8 cellular contexts compared by ENCODE assay signal in the genomic region with DNA sequence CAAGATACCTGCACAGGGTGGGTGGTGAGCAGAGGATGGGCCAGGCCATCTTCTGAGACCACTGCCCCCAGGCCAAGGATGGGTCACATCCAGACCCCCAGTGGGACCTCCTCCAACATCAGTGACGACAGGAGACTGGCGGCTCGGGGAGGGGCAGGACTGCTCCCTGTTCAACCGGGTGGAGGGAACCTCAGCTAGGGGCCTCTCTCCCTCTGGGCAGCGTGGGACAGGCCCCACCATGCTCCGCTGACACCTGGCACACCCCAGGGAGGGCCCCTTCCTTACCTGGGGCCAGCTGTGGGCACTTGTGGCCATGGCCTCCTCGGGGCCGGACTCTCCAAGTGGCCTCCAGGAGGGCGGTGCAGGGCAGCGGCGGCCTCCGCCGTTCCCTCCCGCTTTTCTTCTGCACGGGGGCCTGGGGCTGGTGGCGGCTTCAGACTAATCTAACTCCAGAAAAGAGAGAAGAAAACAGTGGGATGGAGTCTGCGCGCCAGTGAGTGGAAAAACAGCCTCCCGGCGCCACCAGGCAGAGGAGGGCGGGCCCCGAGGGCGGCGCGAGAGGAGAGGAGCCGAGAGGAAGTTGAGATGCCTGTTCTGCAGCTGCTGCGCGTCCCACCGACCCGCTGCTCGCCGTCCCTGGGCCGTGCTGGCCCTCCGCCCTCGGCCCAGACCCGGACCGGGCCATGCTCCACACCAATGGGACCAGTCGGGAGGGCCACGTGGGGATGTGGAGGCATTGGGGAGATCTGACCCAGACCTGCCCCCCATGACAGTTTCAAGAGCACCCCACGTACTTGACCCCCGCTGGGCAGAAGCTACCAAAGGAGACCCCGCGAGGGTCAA. TPM values are rescaled to one million over a fixed set of nuclear protein-coding genes. Genes with fewer than 3 reads are reported as not detected.
DNase-seq lines count a peak whose midpoint lies in the region; ATAC-seq and TF ChIP-seq lines count a peak whose summit lies in the region.

Gene CALHM2 (minus strand): TSS at position 500 of the 843 bp plus-strand sequence. CDS start 2,429 bp downstream, outside the sequence.

- no peak for TF ChIP-seq POLR2A in prostate gland (IDR thresholded peaks at IDR 0.05)

- no peaks in the 10 kb centered on the region for H3K27me3 Mint-ChIP-seq in activated naive CD8-positive, alpha-beta T cell treated with anti-CD3 and anti-CD28 coated beads for 36 hours

- TF ChIP-seq EP300 in SK-N-SH (IDR thresholded peaks at IDR 0.05; ENCODE audit: borderline replicate concordance in 1 of 2, low read depth in 1 of 2, low read length in 1 of 2) = no peak

- H3K4me3 ChIP-seq in AG09309 (ENCODE audit: control insufficient read depth, low read depth, low read length) (peak within 1 kb of the TSS; percentile 96), SK-N-SH (ENCODE audit: low read depth in 2 of 2, low read length in 1 of 2) (peak within 1 kb of the TSS in 1 of 2 experiments; percentile 10; a peak in 1 of 4 replicates), prostate gland (peak within 1 kb of the TSS; percentile 46 to 53)

- no peaks in the 10 kb centered on the region for H3K9me3 Mint-ChIP-seq in activated naive CD8-positive, alpha-beta T cell treated with anti-CD3 and anti-CD28 coated beads for 36 hours

- H3K36me3 ChIP-seq in SK-N-SH (replicated peaks in 1 of 2; ENCODE audit: control insufficient read depth in 1 of 2, insufficient read depth in 2 of 2, low read length in 1 of 2) (peaks cover 6 to 9% of the 10 kb centered on the region in 2 experiments), prostate gland (peaks cover 0 to 4% of the 10 kb centered on the region in 2 donors)

- no peak for TF ChIP-seq CTCF in AG09309 (IDR thresholded peaks at IDR 0.05; ENCODE audit: control insufficient read depth, insufficient read depth, low read depth, low read length, missing control alignments)
- TF ChIP-seq CTCF in SK-N-SH (IDR thresholded peaks at IDR 0.05) = no peak
- no peak for TF ChIP-seq CTCF in prostate gland (IDR thresholded peaks at IDR 0.05)

- H3K4me2 ChIP-seq in SK-N-SH = no peak within 1 kb of the TSS

- peaks cover 2% of the 10 kb centered on the region for H3K36me3 Mint-ChIP-seq in activated naive CD8-positive, alpha-beta T cell treated with anti-CD3 and anti-CD28 coated beads for 36 hours

- H3K79me2 ChIP-seq in SK-N-SH (ENCODE audit: insufficient read depth) = no peaks in the 10 kb centered on the region

- DNase-seq in AG09309 (ENCODE audit: low read depth) (no peak), SK-N-SH (peak; percentile 82), Right ventricle myocardium superior (peak; percentile 86), prostate gland (ENCODE audit: low spot score) (peak; percentile 34), ureter (ENCODE audit: low spot score) (peak; percentile 81)
- peak; percentile 74 for DNase-seq in activated naive CD8-positive, alpha-beta T cell treated with anti-CD3 and anti-CD28 coated beads for 36 hours

- CTCF ChIA-PET in SK-N-SH (lab: Yijun Ruan, JAX) = interaction anchor here (0.7 to 2.4 kb wide), 7 partner anchors 10 to 112 kb away, joined by 3 to 19 read pairs (median 5); partner anchors contain the start of gene CALHM3

- no peaks in the 10 kb centered on the region for H3K27me3 ChIP-seq in SK-N-SH (ENCODE audit: insufficient read depth)
- H3K27me3 ChIP-seq in prostate gland (replicated peaks; ENCODE audit: insufficient read depth) = no peaks in the 10 kb centered on the region

- no peak within 1 kb of the TSS for H2AFZ ChIP-seq in SK-N-SH (ENCODE audit: low read depth)

- no peak for TF ChIP-seq RAD21 in SK-N-SH (IDR thresholded peaks at IDR 0.05; ENCODE audit: low read length)

- POLR2A ChIA-PET in SK-N-SH (lab: Yijun Ruan, JAX) = no interaction called here

- H3K4me1 Mint-ChIP-seq in activated naive CD8-positive, alpha-beta T cell treated with anti-CD3 and anti-CD28 coated beads for 36 hours = peaks cover 23% of the 10 kb centered on the region

- no peaks in the 10 kb centered on the region for H3F3A ChIP-seq in SK-N-SH (replicated peaks; ENCODE audit: insufficient read depth)

- H4K20me1 ChIP-seq in SK-N-SH (ENCODE audit: insufficient read depth) = no peaks in the 10 kb centered on the region

- 86% methylated on average over 19 of the region's 43 CpGs for WGBS in SK-N-SH (ENCODE audit: low lambda C conversion rate)
- WGBS in prostate gland = 2% methylated on average over 43 of the region's 43 CpGs

- H3K9me3 ChIP-seq in SK-N-SH (no peaks in the 10 kb centered on the region), prostate gland (no peaks in the 10 kb centered on the region)

- peaks cover 0 to 18% of the 10 kb centered on the region in 2 experiments; a peak in 1 of 4 replicates for H3K4me1 ChIP-seq in SK-N-SH (ENCODE audit: control insufficient read depth in 1 of 2, insufficient read depth in 2 of 2, low read depth in 1 of 2, low read length in 1 of 2)
- no peaks in the 10 kb centered on the region for H3K4me1 ChIP-seq in prostate gland (replicated peaks)

- no peak within 1 kb of the TSS for H3K9ac ChIP-seq in SK-N-SH

- H3K4me3 Mint-ChIP-seq in activated naive CD8-positive, alpha-beta T cell treated with anti-CD3 and anti-CD28 coated beads for 36 hours = peak within 1 kb of the TSS; percentile 80

- H3K27ac ChIP-seq in SK-N-SH (ENCODE audit: low read depth in 2 of 2, low read length in 1 of 2) = peak within 1 kb of the TSS in 1 of 2 experiments; percentile 48; a peak in 1 of 4 replicates
- H3K27ac ChIP-seq in prostate gland = peak within 1 kb of the TSS; percentile 69 to 83

- no peak within 1 kb of the TSS for H3K27ac Mint-ChIP-seq in activated naive CD8-positive, alpha-beta T cell treated with anti-CD3 and anti-CD28 coated beads for 36 hours

- ATAC-seq in GM19023 (IDR thresholded peaks at IDR 0.05; ENCODE audit: unreplicated experiment) = peak; percentile 63
- peak; percentile 76 for ATAC-seq in HG03354 (IDR thresholded peaks at IDR 0.05; ENCODE audit: poor library complexity, severe bottlenecking, unreplicated experiment)
- ATAC-seq in Right ventricle myocardium superior (ENCODE audit: poor library complexity) = peak; percentile 79

- H3K9me2 ChIP-seq in SK-N-SH = no peaks in the 10 kb centered on the region

- intact Hi-C loops in Right ventricle myocardium superior (cut with DNase I) (no loop called here), prostate gland (cut with DNase I) (no loop called here)

TF ChIP-seq in SK-N-SH, 30 proteins besides CTCF, POLR2A, EP300 and RAD21 (continues in another document):
- TF ChIP-seq RFX5 (IDR thresholded peaks at IDR 0.05; ENCODE audit: low read length) = no peak
- TF ChIP-seq SIN3A (IDR thresholded peaks at IDR 0.05; ENCODE audit: borderline replicate concordance, low read depth, low read length) = no peak
- no peak for TF ChIP-seq JUND (IDR thresholded peaks at IDR 0.05)
- no peak for TF ChIP-seq IRF3 (IDR thresholded peaks at IDR 0.05; ENCODE audit: low read depth, low read length)
- TF ChIP-seq RCOR1 (IDR thresholded peaks at IDR 0.05; ENCODE audit: low read length) = no peak
- TF ChIP-seq, protein P1, sequence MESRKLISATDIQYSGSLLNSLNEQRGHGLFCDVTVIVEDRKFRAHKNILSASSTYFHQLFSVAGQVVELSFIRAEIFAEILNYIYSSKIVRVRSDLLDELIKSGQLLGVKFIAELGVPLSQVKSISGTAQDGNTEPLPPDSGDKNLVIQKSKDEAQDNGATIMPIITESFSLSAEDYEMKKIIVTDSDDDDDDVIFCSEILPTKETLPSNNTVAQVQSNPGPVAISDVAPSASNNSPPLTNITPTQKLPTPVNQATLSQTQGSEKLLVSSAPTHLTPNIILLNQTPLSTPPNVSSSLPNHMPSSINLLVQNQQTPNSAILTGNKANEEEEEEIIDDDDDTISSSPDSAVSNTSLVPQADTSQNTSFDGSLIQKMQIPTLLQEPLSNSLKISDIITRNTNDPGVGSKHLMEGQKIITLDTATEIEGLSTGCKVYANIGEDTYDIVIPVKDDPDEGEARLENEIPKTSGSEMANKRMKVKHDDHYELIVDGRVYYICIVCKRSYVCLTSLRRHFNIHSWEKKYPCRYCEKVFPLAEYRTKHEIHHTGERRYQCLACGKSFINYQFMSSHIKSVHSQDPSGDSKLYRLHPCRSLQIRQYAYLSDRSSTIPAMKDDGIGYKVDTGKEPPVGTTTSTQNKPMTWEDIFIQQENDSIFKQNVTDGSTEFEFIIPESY (IDR thresholded peaks at IDR 0.05; ENCODE audit: borderline replicate concordance, low read depth) = no peak
- TF ChIP-seq FOXJ3 (CRISPR knock-in tag; IDR thresholded peaks at IDR 0.05) = no peak
- TF ChIP-seq MEF2A (IDR thresholded peaks at IDR 0.05; ENCODE audit: borderline replicate concordance, low read depth) = no peak
- no peak for TF ChIP-seq FOXM1 (IDR thresholded peaks at IDR 0.05; ENCODE audit: low read depth)
- TF ChIP-seq TCF12 (IDR thresholded peaks at IDR 0.05) = no peak
- TF ChIP-seq NRF1 (IDR thresholded peaks at IDR 0.05; ENCODE audit: low read depth, low read length) = no peak
- TF ChIP-seq MAX (IDR thresholded peaks at IDR 0.05; ENCODE audit: low read depth) = no peak
- no peak for TF ChIP-seq POLR2AphosphoS5 (IDR thresholded peaks at IDR 0.05; ENCODE audit: low read depth, low read length)
- TF ChIP-seq ELF1 (IDR thresholded peaks at IDR 0.05) = no peak
- no peak for TF ChIP-seq MXI1 (IDR thresholded peaks at IDR 0.05; ENCODE audit: low read depth, low read length)

RNA-seq across cellular contexts. Expression of gene CALHM2, which starts in this region (rescaled TPM):
- 0.10 and 0.23 TPM in 2 replicates for polyA plus RNA-seq in SK-N-SH (2012; rRNA removed)
- polyA plus RNA-seq in SK-N-SH (2012; cell fraction: cytosol; rRNA removed) = 0.05 and 0.12 TPM in 2 replicates
- 0.04 and 0.05 TPM in 2 replicates for polyA plus RNA-seq in SK-N-SH (2012; cell fraction: nucleus; rRNA removed)
- total RNA-seq in activated naive CD8-positive, alpha-beta T cell treated with anti-CD3 and anti-CD28 coated beads for 36 hours = 1 to 10 TPM; 4.5 to 4.8 TPM
- total RNA-seq in Right ventricle myocardium superior (11.6 TPM), prostate gland (10 to 100 TPM; 11.7 to 82.8 TPM), ureter (25.1 TPM)

Comparison
In these comparisons a context has a peak if more than half of its experiments do, and no peak if none do; other contexts are left out.
1. Peak in DNase-seq in SK-N-SH; RNA of the gene not detected or under 1 TPM.